14 cellular contexts compared by ENCODE assay signal in genomic region chr12:6374781-6375150, GRCh38. TPM values are rescaled to one million over a fixed set of nuclear protein-coding genes. Genes with fewer than 3 reads are reported as not detected.
DNase-seq lines count a peak whose midpoint lies in the region; ATAC-seq and TF ChIP-seq lines count a peak whose summit lies in the region.
"Had no signal": no experiment of that assay in that cellular context is flagged by ENCODE, and none has a peak within 500 bp of the region (broad histone marks: within the 10 kb centered on the region; RNA-seq: fewer than 3 reads in every experiment).

No MANE protein-coding gene starts in this region.

- peaks cover 90% of the 10 kb centered on the region for H3K4me1 Mint-ChIP-seq in nephron progenitor cell

- ATAC-seq in left cardiac atrium (no peak), esophagus mucosa (no peak), GM21825 (IDR thresholded peaks at IDR 0.05; ENCODE audit: unreplicated experiment) (no peak), GM21786 (IDR thresholded peaks at IDR 0.05; ENCODE audit: unreplicated experiment) (no peak)
- ATAC-seq: activated naive CD8-positive, alpha-beta T cell treated with anti-CD3 and anti-CD28 coated beads, Interleukin-2, amount 50 U/mL, for 24 hours; heart right ventricle had no signal

- no peaks in the 10 kb centered on the region for H3K36me3 Mint-ChIP-seq in nephron progenitor cell (ENCODE audit: low read depth)

- no peak for TF ChIP-seq CTCF in left ventricle myocardium inferior (IDR thresholded peaks at IDR 0.05; ENCODE audit: borderline replicate concordance)
- TF ChIP-seq CTCF in nephron progenitor cell (IDR thresholded peaks at IDR 0.05) = no peak

- WGBS in esophagus, 2 donors = 51 to 64% methylated on average over 7 of the region's 7 CpGs

- H3K9me3 Mint-ChIP-seq in nephron progenitor cell = no peaks in the 10 kb centered on the region
- H3K9me3 Mint-ChIP-seq: activated CD4-positive, alpha-beta memory T cell treated with anti-CD3 and anti-CD28 coated beads, Interleukin-2, amount 10 ng/mL, durations not matched to agents 7 days and 5 days; activated naive CD8-positive, alpha-beta T cell treated with anti-CD3 and anti-CD28 coated beads, Interleukin-2, amount 50 U/mL, for 24 hours had no signal

- H3K4me3 ChIP-seq in left ventricle myocardium inferior (no peak overlapping the region), esophagus (ENCODE audit: low read depth in 1 of 2, low read length in 2 of 2) (peak overlapping the region; percentile 64 to 73)
- H3K4me3 ChIP-seq: heart right ventricle had no signal

- peaks cover 33% of the 10 kb centered on the region for H3K4me1 ChIP-seq in left ventricle myocardium inferior
- H3K4me1 ChIP-seq in esophagus (ENCODE audit: control insufficient read depth in 2 of 2, insufficient read depth in 2 of 2, low read length in 1 of 2) = peaks cover 8 to 36% of the 10 kb centered on the region in 2 donors

- intact Hi-C loops in left cardiac atrium (cut with DNase I) = no loop called here
- intact Hi-C loops in left ventricle myocardium inferior (cut with micrococcal nuclease) = no loop called here

- H3K27ac Mint-ChIP-seq in nephron progenitor cell = no peak overlapping the region
- H3K27ac Mint-ChIP-seq: activated CD4-positive, alpha-beta memory T cell treated with anti-CD3 and anti-CD28 coated beads, Interleukin-2, amount 10 ng/mL, durations not matched to agents 7 days and 5 days; activated naive CD8-positive, alpha-beta T cell treated with anti-CD3 and anti-CD28 coated beads, Interleukin-2, amount 50 U/mL, for 24 hours had no signal

- H3K27ac ChIP-seq in left ventricle myocardium inferior (replicated peaks) (no peak overlapping the region), esophagus (ENCODE audit: low read depth in 2 of 2, low read length in 1 of 2) (peak overlapping the region; percentile 95 to 98)
- H3K27ac ChIP-seq: heart right ventricle had no signal

- DNase-seq in left cardiac atrium (peak; percentile 18), left ventricle myocardium inferior (no peak), nephron progenitor cell (no peak), NCI-H82 (lab: John Stamatoyannopoulos, UW) (no peak)
- DNase-seq: activated CD4-positive, alpha-beta memory T cell treated with anti-CD3 and anti-CD28 coated beads, Interleukin-2, amount 10 ng/mL, durations not matched to agents 7 days and 5 days; activated naive CD8-positive, alpha-beta T cell treated with anti-CD3 and anti-CD28 coated beads, Interleukin-2, amount 50 U/mL, for 24 hours; effector CD4-positive, alpha-beta T cell; heart right ventricle; stimulated activated naive CD4-positive, alpha-beta T cell had no signal

- H3K27me3 ChIP-seq in left ventricle myocardium inferior (ENCODE audit: low read depth) (no peaks in the 10 kb centered on the region), esophagus (ENCODE audit: control insufficient read depth in 1 of 2, insufficient read depth in 2 of 2, low read length in 2 of 2) (no peaks in the 10 kb centered on the region)
- H3K27me3 ChIP-seq: heart right ventricle had no signal

- H3K4me3 Mint-ChIP-seq in nephron progenitor cell = peak overlapping the region; percentile 62
- H3K4me3 Mint-ChIP-seq: activated CD4-positive, alpha-beta memory T cell treated with anti-CD3 and anti-CD28 coated beads, Interleukin-2, amount 10 ng/mL, durations not matched to agents 7 days and 5 days; activated naive CD8-positive, alpha-beta T cell treated with anti-CD3 and anti-CD28 coated beads, Interleukin-2, amount 50 U/mL, for 24 hours had no signal

- H3K27me3 Mint-ChIP-seq in nephron progenitor cell (ENCODE audit: low read depth, poor library complexity) = peaks cover 45% of the 10 kb centered on the region
- H3K27me3 Mint-ChIP-seq: activated CD4-positive, alpha-beta memory T cell treated with anti-CD3 and anti-CD28 coated beads, Interleukin-2, amount 10 ng/mL, durations not matched to agents 7 days and 5 days had no signal

- H3K9me3 ChIP-seq in left ventricle myocardium inferior (replicated peaks) (no peaks in the 10 kb centered on the region), esophagus (ENCODE audit: control insufficient read depth in 2 of 2, insufficient read depth in 1 of 2, low read depth in 1 of 2, low read length in 1 of 2) (no peaks in the 10 kb centered on the region)
- H3K9me3 ChIP-seq: heart right ventricle had no signal

- H3K36me3 ChIP-seq in left ventricle myocardium inferior = no peaks in the 10 kb centered on the region
- no peaks in the 10 kb centered on the region for H3K36me3 ChIP-seq in esophagus (ENCODE audit: control insufficient read depth in 2 of 2, insufficient read depth in 2 of 2, low read length in 1 of 2)
- H3K36me3 ChIP-seq: heart right ventricle had no signal

RNA-seq across cellular contexts. Expression of gene SCNN1A, which starts 0.6 kb away (rescaled TPM):
- total RNA-seq in left cardiac atrium (1 to 10 TPM in 1 of 2 donors, under 1 TPM in 1; 0.85 to 3.5 TPM), left ventricle myocardium inferior (0.22 TPM), esophagus mucosa (142 TPM)
- polyA plus RNA-seq in esophagus = 100 to 1,000 TPM in 1 of 2 donors, 10 to 100 TPM in 1; 98.7 to 126 TPM
- polyA plus RNA-seq: neural cell had no signal

RNA-seq across cellular contexts. Expression of gene LTBR, which starts 9.2 kb away (rescaled TPM):
- total RNA-seq in left cardiac atrium (10 to 100 TPM; 40.4 to 66.6 TPM), left ventricle myocardium inferior (23.5 TPM), esophagus mucosa (84.2 TPM)
- polyA plus RNA-seq in esophagus = 10 to 100 TPM; 81.3 to 97.9 TPM
- polyA plus RNA-seq: neural cell had no signal

RNA-seq across cellular contexts. Expression of gene TNFRSF1A, which starts 32.9 kb away (rescaled TPM):
- total RNA-seq in left cardiac atrium (100 to 1,000 TPM in 1 of 2 donors, 10 to 100 TPM in 1; 89.6 to 117 TPM), left ventricle myocardium inferior (45.6 TPM), esophagus mucosa (99.3 TPM)
- polyA plus RNA-seq in esophagus = 10 to 100 TPM; 41.7 to 71.4 TPM

Comparison
In these comparisons a context has a peak if more than half of its experiments do, and no peak if none do; other contexts are left out.
1. RNA of gene SCNN1A, which starts 0.6 kb away (total RNA-seq): 142 TPM in esophagus mucosa (single experiment); 0.85 to 3.5 TPM in left cardiac atrium and 0.22 TPM in left ventricle myocardium inferior (single experiment); every median in the first group is over 10 times any median in the second.